Comparison of ENCODE assay signal across 8 cellular contexts in the genomic region with DNA sequence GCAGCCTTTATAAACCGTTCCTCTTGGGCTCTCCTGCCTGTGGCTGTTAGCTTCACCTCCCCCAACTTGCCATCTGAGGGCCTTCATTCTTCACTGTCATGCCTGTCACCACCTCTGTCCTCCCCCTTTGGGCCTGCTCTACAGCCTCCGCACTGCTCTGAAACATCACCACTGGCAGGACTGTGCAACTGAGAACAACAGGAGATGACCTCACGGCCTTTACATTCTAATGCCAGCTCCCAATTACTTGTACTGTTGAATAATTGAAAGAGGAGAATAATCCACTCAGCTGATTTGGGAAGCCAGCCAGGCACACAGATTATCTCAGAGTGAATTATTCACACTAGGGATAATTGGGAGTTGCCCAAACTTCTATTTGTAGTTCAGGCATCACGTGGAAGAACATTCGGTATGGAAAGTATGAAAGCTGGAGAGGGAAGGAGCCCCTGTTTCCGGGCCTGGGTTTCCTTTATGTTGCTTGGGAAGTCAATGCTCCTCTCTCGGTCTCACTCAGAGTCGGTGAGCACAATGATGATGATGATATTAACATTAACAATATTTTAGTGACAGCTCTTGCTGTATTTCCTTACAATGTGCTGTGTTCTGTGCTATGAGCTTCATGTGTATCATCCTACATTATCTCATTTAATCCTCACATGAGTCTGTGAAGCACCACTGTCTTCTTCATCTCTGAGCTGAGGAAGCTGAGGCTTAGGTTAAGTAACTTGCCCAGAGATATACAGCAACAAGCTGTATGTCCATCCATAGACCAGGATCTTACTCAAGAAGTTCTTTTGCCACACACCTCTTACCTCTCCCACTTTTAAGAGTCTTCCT.
A peak's percentile ranks its signal among the peaks of the same experiment; 100 is the strongest.
DNase-seq lines count a peak whose midpoint lies in the region; ATAC-seq and TF ChIP-seq lines count a peak whose summit lies in the region.

No MANE protein-coding gene starts in this region.

- no peak for TF ChIP-seq CTCF in prostate gland (IDR thresholded peaks at IDR 0.05)

- H3K27ac ChIP-seq in prostate gland: peak overlapping the region in 1 of 2 donors; percentile 3

- POLR2A ChIA-PET in HEK293T (lab: Yijun Ruan, JAX): no interaction called here

- no peaks in the 10 kb centered on the region for H3K27me3 Mint-ChIP-seq in activated naive CD4-positive, alpha-beta T cell treated with anti-CD3 and anti-CD28 coated beads for 36 hours (ENCODE audit: low read depth)

- intact Hi-C loops in Right ventricle myocardium inferior (cut with DNase I): loop anchor here (1.0 to 10.0 kb wide), 2 partner anchors 21 to 160 kb away; no protein-coding TSS in a partner anchor
- intact Hi-C loops in posterior vena cava (cut with DNase I): no loop called here
- intact Hi-C loops in prostate gland (cut with DNase I): no loop called here
- intact Hi-C loops in activated naive CD4-positive, alpha-beta T cell treated with anti-CD3 and anti-CD28 coated beads for 36 hours (cut with micrococcal nuclease): no loop called here

- H3K27me3 ChIP-seq in adipocyte (replicated peaks; ENCODE audit: control insufficient read depth, insufficient read depth, low read length) (no peaks in the 10 kb centered on the region), prostate gland (replicated peaks; ENCODE audit: insufficient read depth) (no peaks in the 10 kb centered on the region)

- H3K9me3 Mint-ChIP-seq in activated naive CD4-positive, alpha-beta T cell treated with anti-CD3 and anti-CD28 coated beads for 36 hours: no peaks in the 10 kb centered on the region

- peaks cover 2% of the 10 kb centered on the region for H3K36me3 Mint-ChIP-seq in activated naive CD4-positive, alpha-beta T cell treated with anti-CD3 and anti-CD28 coated beads for 36 hours (ENCODE audit: low read depth)

- H3K27ac Mint-ChIP-seq in activated naive CD4-positive, alpha-beta T cell treated with anti-CD3 and anti-CD28 coated beads for 36 hours: no peak overlapping the region

- H3K4me3 ChIP-seq in adipocyte (ENCODE audit: low read length) (peak overlapping the region; percentile 19), prostate gland (no peak overlapping the region)

- H3K9me3 ChIP-seq in adipocyte (ENCODE audit: control insufficient read depth, low read length) (no peaks in the 10 kb centered on the region), prostate gland (no peaks in the 10 kb centered on the region)

- TF ChIP-seq POLR2A in prostate gland (IDR thresholded peaks at IDR 0.05): no peak

- peak; percentile 91 for ATAC-seq in Right ventricle myocardium inferior

- H3K4me3 Mint-ChIP-seq in activated naive CD4-positive, alpha-beta T cell treated with anti-CD3 and anti-CD28 coated beads for 36 hours: no peak overlapping the region

- H3K4me1 ChIP-seq in adipocyte (ENCODE audit: control insufficient read depth, insufficient read depth, low read length) (peaks cover 43% of the 10 kb centered on the region), prostate gland (replicated peaks) (no peaks in the 10 kb centered on the region)

- H3K36me3 ChIP-seq in adipocyte (ENCODE audit: control insufficient read depth, insufficient read depth, low read length, severe bottlenecking): no peaks in the 10 kb centered on the region
- H3K36me3 ChIP-seq in prostate gland: no peaks in the 10 kb centered on the region

- DNase-seq in D341Med (ENCODE audit: low spot score) (peak; percentile 62), adipocyte (ENCODE audit: low read depth) (no peak), Right ventricle myocardium inferior (ENCODE audit: missing footprints) (no peak), posterior vena cava (ENCODE audit: low spot score) (peak; percentile 89), prostate gland (ENCODE audit: low spot score) (no peak), HEK293T (ENCODE audit: extremely low spot score) (no peak)
- DNase-seq in effector CD8-positive, alpha-beta T cell (lab: John Stamatoyannopoulos, UW): no peak
- no peak for DNase-seq in activated naive CD4-positive, alpha-beta T cell treated with anti-CD3 and anti-CD28 coated beads for 36 hours

- CTCF ChIA-PET in HEK293T (lab: Yijun Ruan, JAX): interaction anchor here (0.6 to 0.9 kb wide), 3 partner anchors 214 to 543 kb away, joined by 3 read pairs; no protein-coding TSS in a partner anchor
- CTCF ChIA-PET in activated naive CD4-positive, alpha-beta T cell treated with anti-CD3 and anti-CD28 coated beads for 36 hours (lab: Charles Lee): no interaction called here

- peaks cover under 1% of the 10 kb centered on the region for H3K4me1 Mint-ChIP-seq in activated naive CD4-positive, alpha-beta T cell treated with anti-CD3 and anti-CD28 coated beads for 36 hours (ENCODE audit: low read depth)

- peak overlapping the region; percentile 42 for H3K9ac ChIP-seq in adipocyte (ENCODE audit: low read length)

- 65% methylated on average over 8 of the region's 8 CpGs for WGBS in prostate gland

TF ChIP-seq in HEK293T, 16 proteins besides CTCF, POLR2A, EP300 and RAD21:
- TF ChIP-seq SUZ12 (IDR thresholded peaks at IDR 0.05) (no peak), SP1 (IDR thresholded peaks at IDR 0.05) (no peak), PKNOX1 (IDR thresholded peaks at IDR 0.05) (no peak), HDGF (IDR thresholded peaks at IDR 0.05; ENCODE audit: borderline replicate concordance) (no peak), ELF4 (IDR thresholded peaks at IDR 0.05) (no peak), ZNF384 (IDR thresholded peaks at IDR 0.05) (no peak), TARDBP (IDR thresholded peaks at IDR 0.05) (no peak), LEF1 (IDR thresholded peaks at IDR 0.05; ENCODE audit: borderline replicate concordance) (no peak), ARNT (IDR thresholded peaks at IDR 0.05) (no peak), NFRKB (IDR thresholded peaks at IDR 0.05) (no peak), CTBP1 (IDR thresholded peaks at IDR 0.05; ENCODE audit: borderline replicate concordance) (no peak), FOXM1 (IDR thresholded peaks at IDR 0.05; ENCODE audit: borderline replicate concordance) (no peak), FOXK2 (IDR thresholded peaks at IDR 0.05) (no peak), L3MBTL2 (conservative IDR thresholded peaks at IDR 0.05) (no peak), BHLHE40 (IDR thresholded peaks at IDR 0.05; ENCODE audit: borderline replicate concordance) (no peak), FOXA1 (IDR thresholded peaks at IDR 0.05) (no peak)

Comparison
In these comparisons a context has a peak if more than half of its experiments do, and no peak if none do; other contexts are left out.
1. DNase-seq: peak in D341Med (single experiment) and posterior vena cava (single experiment); none in adipocyte (single experiment), Right ventricle myocardium inferior (single experiment), prostate gland (single experiment), effector CD8-positive, alpha-beta T cell (single experiment), HEK293T (single experiment) and activated naive CD4-positive, alpha-beta T cell treated with anti-CD3 and anti-CD28 coated beads for 36 hours (single experiment).